1 cellular context compared by ENCODE assay signal in genomic region chr7:136018104-136018503, GRCh38.
TF ChIP-seq lines count a peak whose summit lies in the region.

No MANE protein-coding gene starts in this region.

TF ChIP-seq in SK-N-SH treated with all-trans-retinoic acid at 6 μM for 48 hours, 23 proteins besides CTCF, POLR2A, EP300 and RAD21 (continued from another document):
- no peak for TF ChIP-seq ZFP30 (CRISPR knock-in tag; IDR thresholded peaks at IDR 0.05)
- peak; percentile 96 for TF ChIP-seq CSDC2 (CRISPR knock-in tag; IDR thresholded peaks at IDR 0.05)
- TF ChIP-seq ZNF8 (CRISPR knock-in tag; IDR thresholded peaks at IDR 0.05) = no peak
- TF ChIP-seq PATZ1 (CRISPR knock-in tag; IDR thresholded peaks at IDR 0.05; ENCODE audit: borderline replicate concordance) = peak; percentile 58; the same call in 1 of the 2 replicates
- TF ChIP-seq GLIS3 (CRISPR knock-in tag; IDR thresholded peaks at IDR 0.05) = no peak
- 0 out of 2 replicates have a peak, but pooled peaks have one; percentile 53 for TF ChIP-seq ESRRG (CRISPR knock-in tag; IDR thresholded peaks at IDR 0.05)
- peak; percentile 90 for TF ChIP-seq ZFP3 (CRISPR knock-in tag; IDR thresholded peaks at IDR 0.05)
- 0 out of 2 replicates have a peak, but pooled peaks have one; percentile 45 for TF ChIP-seq ZNF565 (CRISPR knock-in tag; conservative IDR thresholded peaks at IDR 0.05; ENCODE audit: low read depth)
- TF ChIP-seq CREB5 (CRISPR knock-in tag; IDR thresholded peaks at IDR 0.05; ENCODE audit: low read depth) = peak; percentile 92; the same call in 1 of the 2 replicates
- TF ChIP-seq CSRNP3 (CRISPR knock-in tag; IDR thresholded peaks at IDR 0.05) = 0 out of 2 replicates have a peak, but pooled peaks have one; percentile 33
- TF ChIP-seq ZC3H10 (CRISPR knock-in tag; IDR thresholded peaks at IDR 0.05) = peak; percentile 80
- no peak; the same call in none of the 2 replicates for TF ChIP-seq SNAI2 (CRISPR knock-in tag; IDR thresholded peaks at IDR 0.05)
- TF ChIP-seq ISL1 (CRISPR knock-in tag; IDR thresholded peaks at IDR 0.05) = peak; percentile 94
